In the genomic region with DNA sequence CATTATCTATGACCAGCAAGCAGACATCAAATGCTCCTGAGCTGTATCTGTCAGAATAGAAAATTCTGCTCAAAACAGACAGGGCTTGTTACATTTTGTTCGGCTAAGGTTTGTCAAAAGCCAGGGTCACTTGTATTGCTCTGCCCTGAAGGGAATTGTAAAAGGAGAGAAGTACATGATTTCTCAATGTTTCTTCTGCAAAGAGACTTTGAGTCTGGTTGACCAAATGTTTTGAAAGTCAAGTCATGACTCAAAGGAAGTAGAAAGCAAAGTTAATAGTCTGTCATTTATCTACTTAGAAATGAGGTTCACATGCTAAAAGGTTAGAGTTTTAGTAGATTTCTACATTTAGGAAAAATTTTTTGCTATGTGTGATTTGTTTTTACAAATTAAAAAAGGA, we compare ENCODE assay signal across 20 cellular contexts.
DNase-seq lines count a peak whose midpoint lies in the region; ATAC-seq, FAIRE-seq and TF ChIP-seq lines count a peak whose summit lies in the region.
"Had no signal": no experiment of that assay in that cellular context is flagged by ENCODE, and none has a peak within 500 bp of the region (broad histone marks: within the 10 kb centered on the region; RNA-seq: fewer than 3 reads in every experiment).

No MANE protein-coding gene starts in this region.

- H3K9ac ChIP-seq in neural progenitor cell (no peak overlapping the region), kidney (ENCODE audit: low read length in 2 of 2) (no peak overlapping the region)

- no peaks in the 10 kb centered on the region for H3F3A ChIP-seq in neural progenitor cell (ENCODE audit: low read depth)

- H4K20me1 ChIP-seq in neural progenitor cell (ENCODE audit: low read depth) = no peaks in the 10 kb centered on the region

- H3K4me3 ChIP-seq in NB4 (ENCODE audit: low read depth, low read length) (no peak overlapping the region), choroid plexus epithelial cell (ENCODE audit: low read depth, low read length) (no peak overlapping the region), neural progenitor cell (no peak overlapping the region), transverse colon (no peak overlapping the region), kidney (ENCODE audit: low read length in 2 of 2) (no peak overlapping the region)

- 78 to 83% methylated on average over 1 of the region's 1 CpG for WGBS in transverse colon (ENCODE audit: low coverage in 1 of 2), 2 donors

- H2AFZ ChIP-seq in neural progenitor cell (replicated peaks) = peak overlapping the region; percentile 8

- H3K4me1 ChIP-seq in neural progenitor cell (no peaks in the 10 kb centered on the region), transverse colon (no peaks in the 10 kb centered on the region), kidney (ENCODE audit: control insufficient read depth in 1 of 2, insufficient read depth in 1 of 2, low read depth in 1 of 2, low read length in 2 of 2) (no peaks in the 10 kb centered on the region)

- no peak overlapping the region for H3K27ac Mint-ChIP-seq in neural progenitor cell
- H3K27ac Mint-ChIP-seq: B cell; CD4-positive, alpha-beta T cell had no signal

- intact Hi-C loops in transverse colon (cut with DNase I; ENCODE audit: low total_unique reads) = no loop called here
- intact Hi-C loops in kidney (cut with DNase I) = no loop called here

- no peaks in the 10 kb centered on the region for H3K9me3 Mint-ChIP-seq in neural progenitor cell
- H3K9me3 Mint-ChIP-seq: H9 had no signal

- no peaks in the 10 kb centered on the region for H3K36me3 Mint-ChIP-seq in neural progenitor cell

- TF ChIP-seq CTCF in NB4 (IDR thresholded peaks at IDR 0.05; ENCODE audit: low read depth, low read length) (no peak), choroid plexus epithelial cell (conservative IDR thresholded peaks at IDR 0.05; ENCODE audit: low read depth, low read length) (no peak), neural progenitor cell (IDR thresholded peaks at IDR 0.05) (no peak), transverse colon (IDR thresholded peaks at IDR 0.05) (no peak), kidney (IDR thresholded peaks at IDR 0.05; ENCODE audit: borderline replicate concordance, extremely low read depth, insufficient read depth) (no peak)

- H3K4me1 Mint-ChIP-seq in neural progenitor cell = no peaks in the 10 kb centered on the region
- H3K4me1 Mint-ChIP-seq: B cell, H9 had no signal

- H3K9me3 ChIP-seq in neural progenitor cell (ENCODE audit: low read depth) (no peaks in the 10 kb centered on the region), transverse colon (no peaks in the 10 kb centered on the region), kidney (ENCODE audit: control insufficient read depth in 1 of 2, low read length in 2 of 2) (no peaks in the 10 kb centered on the region)

- no peak overlapping the region for H3K4me3 Mint-ChIP-seq in neural progenitor cell
- H3K4me3 Mint-ChIP-seq: B cell; CD4-positive, alpha-beta T cell; H9 had no signal

- no peaks in the 10 kb centered on the region for H3K27me3 Mint-ChIP-seq in neural progenitor cell (ENCODE audit: insufficient read depth, low read depth)
- H3K27me3 Mint-ChIP-seq: CD4-positive, alpha-beta T cell had no signal

- no peak overlapping the region for H3K27ac ChIP-seq in neural progenitor cell
- no peak overlapping the region for H3K27ac ChIP-seq in transverse colon
- no peak overlapping the region for H3K27ac ChIP-seq in kidney (ENCODE audit: low read depth in 2 of 2, low read length in 2 of 2)

- TF ChIP-seq EP300 in transverse colon (IDR thresholded peaks at IDR 0.05; ENCODE audit: low read depth) = no peak

- no peak for TF ChIP-seq POLR2A in NB4 (IDR thresholded peaks at IDR 0.05; ENCODE audit: extremely low read depth, insufficient read length)
- TF ChIP-seq POLR2A in transverse colon (IDR thresholded peaks at IDR 0.05) = no peak

- no peak overlapping the region for H3K4me2 ChIP-seq in neural progenitor cell

- no peaks in the 10 kb centered on the region for H3K79me2 ChIP-seq in neural progenitor cell (ENCODE audit: low read depth)

- FAIRE-seq in kidney (lab: Jason Lieb, UNC) = no peak
- FAIRE-seq: D721Med, HTR-8/SVneo, RCC 7860 had no signal

- in situ Hi-C loops in transverse colon (cut with MboI; ENCODE audit: low pct_ligation_motif_present in 1 of 4, low pct_unique_long_range_greater_than_20kb in 1 of 4, low sequenced_read_pairs in 3 of 4) = no loop called here

- H3K27me3 ChIP-seq in neural progenitor cell = no peaks in the 10 kb centered on the region
- no peaks in the 10 kb centered on the region for H3K27me3 ChIP-seq in transverse colon

- H3K36me3 ChIP-seq in neural progenitor cell = no peaks in the 10 kb centered on the region
- no peaks in the 10 kb centered on the region for H3K36me3 ChIP-seq in transverse colon
- no peaks in the 10 kb centered on the region for H3K36me3 ChIP-seq in kidney (ENCODE audit: control insufficient read depth in 1 of 2, insufficient read depth in 2 of 2, low read length in 2 of 2)

- ATAC-seq in HG03159 (IDR thresholded peaks at IDR 0.05; ENCODE audit: unreplicated experiment) = no peak
- ATAC-seq in GM18870 (IDR thresholded peaks at IDR 0.05; ENCODE audit: unreplicated experiment) = no peak

- DNase-seq in ELR (ENCODE audit: low read depth) = peak; percentile 1
- DNase-seq in NB4 (ENCODE audit: low read depth) = peak; percentile 14
- DNase-seq in choroid plexus epithelial cell (ENCODE audit: low read depth) = peak; percentile 61
- no peak for DNase-seq in neural progenitor cell (ENCODE audit: low spot score)
- DNase-seq in transverse colon = no peak
- DNase-seq in kidney = no peak
- DNase-seq: ACHN; CD4-positive, alpha-beta T cell; DMS79 treated with DMSO at 0.1 percent for 48 hours; H9; NCI-H1105 treated with DMSO at 0.1 percent for 48 hours; NCI-H1930; NCI-H774; SHP77 had no signal

Comparison
In these comparisons a context has a peak if more than half of its experiments do, and no peak if none do; other contexts are left out.
1. DNase-seq: peak in ELR (single experiment), NB4 (single experiment) and choroid plexus epithelial cell (single experiment); none in neural progenitor cell (single experiment), transverse colon (single experiment) and kidney (single experiment).